In genomic region chr19:6963937-6964336, GRCh38 we compare ENCODE assay signal across 8 cellular contexts. TPM values are rescaled to one million over a fixed set of nuclear protein-coding genes. Genes with fewer than 3 reads are reported as not detected.
DNase-seq lines count a peak whose midpoint lies in the region; ATAC-seq, FAIRE-seq and TF ChIP-seq lines count a peak whose summit lies in the region.

No MANE protein-coding gene starts in this region.

- H3K23ac ChIP-seq in H1 (ENCODE audit: insufficient read length): no peak overlapping the region

- H3K4me3 Mint-ChIP-seq in WTC11: no peak overlapping the region

- H2BK12ac ChIP-seq in H1 (ENCODE audit: low read depth, low read length): no peak overlapping the region

- H2BK20ac ChIP-seq in H1 (ENCODE audit: low read length): no peak overlapping the region

- no peak overlapping the region for H2AK5ac ChIP-seq in H1 (ENCODE audit: low read depth, low read length)

- H2BK120ac ChIP-seq in H1 (replicated peaks; ENCODE audit: low read depth, low read length): no peak overlapping the region

- H3K4me3 ChIP-seq in HCT116 (replicated peaks in 1 of 2; ENCODE audit: low read depth in 1 of 2, low read length in 2 of 2) (no peak overlapping the region), H1 (ENCODE audit: extremely low read depth in 1 of 4, insufficient read depth in 2 of 4, low read depth in 3 of 4, low read length in 4 of 4) (no peak overlapping the region)

- H3K9ac ChIP-seq in HCT116 (ENCODE audit: low read length) (no peak overlapping the region), H1 (replicated peaks in 1 of 4; ENCODE audit: extremely low read depth in 1 of 4, low read depth in 3 of 4, low read length in 3 of 4) (no peak overlapping the region)

- no peak overlapping the region for H2BK5ac ChIP-seq in H1 (ENCODE audit: low read depth, low read length)

- H3K56ac ChIP-seq in H1 (replicated peaks; ENCODE audit: insufficient read length, low read depth, low read length): no peak overlapping the region

- H3K9me3 ChIP-seq in HCT116 (ENCODE audit: control insufficient read depth in 1 of 2, insufficient read depth in 1 of 2, low read depth in 1 of 2, low read length in 2 of 2) (no peaks in the 10 kb centered on the region), H1 (ENCODE audit: insufficient read depth in 2 of 2, low read depth in 1 of 2, low read length in 1 of 2) (peaks cover 32 to 80% of the 10 kb centered on the region in 2 experiments)

- peaks cover 43% of the 10 kb centered on the region for H3K36me3 Mint-ChIP-seq in WTC11

- no peaks in the 10 kb centered on the region for H3K9me2 ChIP-seq in HCT116 (ENCODE audit: insufficient read depth)

- no peaks in the 10 kb centered on the region for H3K23me2 ChIP-seq in H1 (ENCODE audit: low read depth, low read length)

- no peak overlapping the region for H4K5ac ChIP-seq in H1 (ENCODE audit: insufficient read length, low read depth, low read length)

- H4K20me1 ChIP-seq in HCT116 (ENCODE audit: insufficient read depth) (no peaks in the 10 kb centered on the region), H1 (replicated peaks in 1 of 2; ENCODE audit: control insufficient read depth in 1 of 2, insufficient read depth in 2 of 2, low read length in 2 of 2) (no peaks in the 10 kb centered on the region)

- no peak overlapping the region for H4K8ac ChIP-seq in H1 (ENCODE audit: extremely low read depth, insufficient read depth, low read length)

- DNase-seq in HCT116 (ENCODE audit: low read depth, low spot score) (peak; percentile 7), WTC11 (ENCODE audit: low spot score) (peak; percentile 11), H1 (ENCODE audit: low read depth in 1 of 2, low spot score in 2 of 2) (peak in 1 of 2 experiments; percentile 43), NCI-H2029 treated with DMSO at 0.1 percent for 48 hours (lab: John Stamatoyannopoulos, UW) (no peak), NCI-H446 treated with DMSO at 0.1 percent for 48 hours (lab: John Stamatoyannopoulos, UW) (no peak)
- DNase-seq in stimulated activated CD8-positive, alpha-beta memory T cell treated with anti-CD3 and anti-CD28 coated beads, Interleukin-12 subunit alpha, Interleukin-12 subunit beta, amount 100 ng/mL, for 1 hour (ENCODE audit: low read depth): peak; percentile 15
- DNase-seq in NK-92 treated with Interleukin-12 subunit alpha and Interleukin-12 subunit beta, amount 100 ng/mL, for 24 hours (lab: John Stamatoyannopoulos, UW): no peak

- H2AFZ ChIP-seq in HCT116 (ENCODE audit: low read depth, low read length, poor library complexity, severe bottlenecking): no peak overlapping the region
- no peak overlapping the region for H2AFZ ChIP-seq in H1 (ENCODE audit: low read length)

- no peak for FAIRE-seq in H1 (lab: Jason Lieb, UNC)

- no peak overlapping the region for H3K18ac ChIP-seq in H1 (ENCODE audit: extremely low read depth, low read length)

- no peak for TF ChIP-seq POLR2A in HCT116 (IDR thresholded peaks at IDR 0.05; ENCODE audit: borderline replicate concordance, extremely low read depth, insufficient read depth, insufficient read length)
- no peak for TF ChIP-seq POLR2A in H1 (IDR thresholded peaks at IDR 0.05; ENCODE audit: control extremely low read depth in 1 of 2, low read depth in 2 of 2, low read length in 2 of 2)

- no TSS peak for BruUV-seq in HCT116 (replicated peaks; lab: Mats Ljungman, UMichigan)

- no peaks in the 10 kb centered on the region for H3K79me1 ChIP-seq in H1 (ENCODE audit: low read depth, low read length)

- RAD21 ChIA-PET in HCT116 (lab: Charles Lee; ENCODE audit: low non-redundant PET in 1 of 2, low total read pairs in 2 of 2, uncharacterized antibody in 2 of 2, unreplicated experiment in 2 of 2): interaction anchor here in 1 of 2 experiments (1.0 kb wide), 1 partner anchor 21 kb away, joined by 3 read pairs; no protein-coding TSS in a partner anchor

- TF ChIP-seq CTCF in HCT116 (IDR thresholded peaks at IDR 0.05 in 2 of 3, conservative IDR thresholded peaks at IDR 0.05 in 1 of 3; ENCODE audit: borderline replicate concordance in 1 of 3, insufficient read depth in 1 of 3, low read depth in 2 of 3, low read length in 2 of 3): peak in 2 of 3 experiments; percentile 72 to 75; a peak in 4 of 6 replicates
- no peak for TF ChIP-seq CTCF in WTC11 (IDR thresholded peaks at IDR 0.05)
- peak in 2 of 3 experiments; percentile 7 to 13; a peak in 2 of 4 replicates for TF ChIP-seq CTCF in H1 (IDR thresholded peaks at IDR 0.05; ENCODE audit: control extremely low read depth in 1 of 3, insufficient read depth in 1 of 3, low read depth in 1 of 3, low read length in 3 of 3)

- CTCF ChIA-PET in HCT116 (lab: Charles Lee): interaction anchor here (0.6 to 1.4 kb wide), 15 partner anchors 9 to 390 kb away, joined by 3 to 13 read pairs (median 4); no protein-coding TSS in a partner anchor
- CTCF ChIA-PET in WTC11 (lab: Charles Lee): interaction anchor here (0.5 to 1.0 kb wide), 8 partner anchors 9 to 638 kb away, joined by 3 to 6 read pairs (median 3); no protein-coding TSS in a partner anchor
- CTCF ChIA-PET in H1 (lab: Charles Lee; ENCODE audit: partially characterized antibody): interaction anchor here (0.6 to 1.0 kb wide), 6 partner anchors 9 to 632 kb away, joined by 3 to 4 read pairs (median 4); no protein-coding TSS in a partner anchor

- H3K27me3 ChIP-seq in HCT116 (ENCODE audit: insufficient read depth, low read length) (no peaks in the 10 kb centered on the region), H1 (replicated peaks in 1 of 4; ENCODE audit: control insufficient read depth in 3 of 4, extremely low read depth in 1 of 4, insufficient read depth in 3 of 4, low read length in 3 of 4) (no peaks in the 10 kb centered on the region)

- no peak overlapping the region for H4K91ac ChIP-seq in H1 (replicated peaks; ENCODE audit: insufficient read length, low read length)

- H3K14ac ChIP-seq in H1 (ENCODE audit: insufficient read length): no peak overlapping the region

- H3K4me1 ChIP-seq in HCT116 (ENCODE audit: control insufficient read depth in 1 of 2, insufficient read depth in 2 of 2, low read length in 2 of 2): no peaks in the 10 kb centered on the region
- H3K4me1 ChIP-seq in H1 (replicated peaks in 1 of 4; ENCODE audit: control insufficient read depth in 3 of 4, insufficient read depth in 4 of 4, low read length in 3 of 4): no peaks in the 10 kb centered on the region

- TF ChIP-seq RAD21 in HCT116 (IDR thresholded peaks at IDR 0.05; ENCODE audit: low read depth) (no peak), H1 (IDR thresholded peaks at IDR 0.05 in 1 of 2, conservative IDR thresholded peaks at IDR 0.05 in 1 of 2; ENCODE audit: low read depth in 2 of 2, low read length in 2 of 2) (no peak)

- intact Hi-C loops in HCT116 (cut with micrococcal nuclease): no loop called here

- POLR2A ChIA-PET in HCT116 (lab: Charles Lee): interaction anchor here (0.5 to 1.5 kb wide), 2 partner anchors 10 to 1056 kb away, joined by 3 to 6 read pairs; no protein-coding TSS in a partner anchor
- POLR2A ChIA-PET in WTC11 (lab: Charles Lee): interaction anchor here (0.7 kb wide), 1 partner anchor 105 kb away, joined by 3 read pairs; no protein-coding TSS in a partner anchor
- POLR2A ChIA-PET in H1 (lab: Charles Lee; ENCODE audit: partially characterized antibody): no interaction called here

- ATAC-seq in HCT116 (peak; percentile 63; the same call in 1 of the 2 replicates), WTC11 (no peak), HG03432 (IDR thresholded peaks at IDR 0.05; ENCODE audit: unreplicated experiment) (no peak)

- H3K36me3 ChIP-seq in HCT116 (ENCODE audit: control insufficient read depth in 1 of 2, insufficient read depth in 2 of 2, low read length in 2 of 2) (no peaks in the 10 kb centered on the region), H1 (ENCODE audit: control insufficient read depth in 2 of 4, insufficient read depth in 4 of 4, low read length in 3 of 4) (no peaks in the 10 kb centered on the region)

- H3K9me3 Mint-ChIP-seq in WTC11: peaks cover 71% of the 10 kb centered on the region

- no peak for TF ChIP-seq EP300 in H1 (IDR thresholded peaks at IDR 0.05; ENCODE audit: borderline replicate concordance in 1 of 2, low read depth in 2 of 2, low read length in 2 of 2)

- H3K27me3 Mint-ChIP-seq in WTC11 (ENCODE audit: low read depth): peaks cover 12% of the 10 kb centered on the region

- no peak overlapping the region for H3K4ac ChIP-seq in H1 (replicated peaks; ENCODE audit: insufficient read length, low read depth, low read length)

- 62% methylated on average over 4 of the region's 4 CpGs; no CpG with 5 or more reads in 1 of the 2 experiments for WGBS in H1 (ENCODE audit: extremely low coverage in 1 of 2, insufficient coverage in 1 of 2, insufficient read length in 1 of 2, insufficient replicate concordance in 2 of 2, low coverage in 1 of 2, low lambda C conversion rate in 2 of 2, missing lambda C conversion rate in 1 of 2), 2 experiments

- H2BK15ac ChIP-seq in H1 (ENCODE audit: low read length): no peak overlapping the region

- H3K27ac Mint-ChIP-seq in WTC11: no peak overlapping the region

- H3K27ac ChIP-seq in HCT116 (ENCODE audit: low read depth, low read length): no peak overlapping the region
- H3K27ac ChIP-seq in H1 (ENCODE audit: low read depth, low read length): no peak overlapping the region

- H3K4me1 Mint-ChIP-seq in WTC11: no peaks in the 10 kb centered on the region

- no peaks in the 10 kb centered on the region for H3K79me2 ChIP-seq in HCT116 (ENCODE audit: insufficient read depth, low read length)
- no peaks in the 10 kb centered on the region for H3K79me2 ChIP-seq in H1 (ENCODE audit: control insufficient read depth in 1 of 2, insufficient read depth in 2 of 2, low read length in 2 of 2)

- no peak overlapping the region for H3K4me2 ChIP-seq in HCT116 (ENCODE audit: low read length)
- H3K4me2 ChIP-seq in H1 (ENCODE audit: insufficient read depth in 1 of 2, low read depth in 2 of 2, low read length in 2 of 2): no peak overlapping the region

TF ChIP-seq in HCT116, 20 proteins besides CTCF, POLR2A, EP300 and RAD21 (continues in another document):
- no peak for TF ChIP-seq YY1 (IDR thresholded peaks at IDR 0.05; ENCODE audit: extremely low read depth, insufficient replicate concordance, low read depth, low read length)

TF ChIP-seq in WTC11, 78 proteins besides CTCF, POLR2A, EP300 and RAD21 (continues in another document):
- no peak for TF ChIP-seq RELA (CRISPR knock-in tag; IDR thresholded peaks at IDR 0.05; ENCODE audit: borderline replicate concordance)
- TF ChIP-seq GABPB1 (CRISPR knock-in tag; IDR thresholded peaks at IDR 0.05): no peak

RNA-seq across cellular contexts. Expression of gene MBD3L2B, which starts 57.3 kb away (rescaled TPM):
- total RNA-seq in HCT116 (2021; ENCODE audit: unreplicated experiment): not detected
- polyA plus RNA-seq in HCT116 (2012): not detected in 2 replicates
- not detected in 3 replicates for total RNA-seq in WTC11 (2021)
- total RNA-seq in H1 (2021; fragmentation: NEBNext Ultra II Directional; extraction: Animal tissue kit (Norgen Biotek cat#: 25700)): not detected in 2 replicates
- not detected in 2 replicates for polyA plus RNA-seq in H1 (2011; rRNA removed)
- polyA plus RNA-seq in H1 (2011; cell fraction: cytosol; rRNA removed): not detected
- polyA plus RNA-seq in H1 (2011; cell fraction: nucleus; rRNA removed): not detected
- polyA plus RNA-seq in H1 (2012, experiment 1 of 2): not detected in 4 replicates
- polyA plus RNA-seq in H1 (2012, experiment 2 of 2): not detected
- polyA plus RNA-seq in H1 (2013, experiment 1 of 2): not detected
- polyA plus RNA-seq in H1 (2013, experiment 2 of 2): not detected
- polyA minus RNA-seq in H1 (2011; rRNA and poly(A)+ RNA removed): not detected in 2 replicates
- not detected for polyA minus RNA-seq in H1 (2011; cell fraction: cytosol; rRNA and poly(A)+ RNA removed)
- not detected for polyA minus RNA-seq in H1 (2011; cell fraction: nucleus; rRNA and poly(A)+ RNA removed)

Comparison
In these comparisons a context has a peak if more than half of its experiments do, and no peak if none do; other contexts are left out.
1. DNase-seq: peak in HCT116 (single experiment), WTC11 (single experiment) and stimulated activated CD8-positive, alpha-beta memory T cell treated with anti-CD3 and anti-CD28 coated beads, Interleukin-12 subunit alpha, Interleukin-12 subunit beta, amount 100 ng/mL, for 1 hour (single experiment); none in NCI-H2029 treated with DMSO at 0.1 percent for 48 hours (single experiment), NCI-H446 treated with DMSO at 0.1 percent for 48 hours (single experiment) and NK-92 treated with Interleukin-12 subunit alpha and Interleukin-12 subunit beta, amount 100 ng/mL, for 24 hours (single experiment).